In genomic region chr1:175641633-175642032, GRCh38 we compare ENCODE assay signal across 26 cellular contexts.
A peak's percentile ranks its signal among the peaks of the same experiment; 100 is the strongest.
DNase-seq lines count a peak whose midpoint lies in the region; ATAC-seq, FAIRE-seq and TF ChIP-seq lines count a peak whose summit lies in the region.
"Had no signal": no experiment of that assay in that cellular context is flagged by ENCODE, and none has a peak within 500 bp of the region (broad histone marks: within the 10 kb centered on the region; RNA-seq: fewer than 3 reads in every experiment).

No MANE protein-coding gene starts in this region.

- peaks cover 0 to 4% (median 0%) of the 10 kb centered on the region in 11 donors for H3K9me3 Mint-ChIP-seq in naive thymus-derived CD4-positive, alpha-beta T cell
- H3K9me3 Mint-ChIP-seq: CD4-positive, alpha-beta T cell; CD8-positive, alpha-beta T cell had no signal

- H3K4me1 Mint-ChIP-seq in naive thymus-derived CD4-positive, alpha-beta T cell, result no peaks in the 10 kb centered on the region
- H3K4me1 Mint-ChIP-seq: B cell had no signal

- DNase-seq in DMS53 (lab: John Stamatoyannopoulos, UW) (peak; percentile 44), DMS53 treated with DMSO at 0.1 percent for 48 hours (lab: John Stamatoyannopoulos, UW; ENCODE audit: unreplicated experiment) (no peak), D721Med (ENCODE audit: insufficient read length, low spot score) (no peak), right lobe of liver (no peak), NCI-H1417 (lab: John Stamatoyannopoulos, UW) (no peak)
- no peak for DNase-seq in naive thymus-derived CD4-positive, alpha-beta T cell
- DNase-seq: AML-193; Caco-2; Calu3; CD4-positive, alpha-beta T cell; CD8-positive, alpha-beta T cell; DMS 273 treated with DMSO at 0.1 percent for 48 hours; DMS153; DMS79; DND-41; EL; GDM1 had no signal

- CTCF ChIA-PET in naive thymus-derived CD4-positive, alpha-beta T cell (lab: Charles Lee), result no interaction called here

- WGBS in right lobe of liver (ENCODE audit: insufficient coverage, low coverage, low lambda C conversion rate, missing lambda C conversion rate), result 20% methylated on average over 5 of the region's 5 CpGs

- H3K4me3 ChIP-seq in right lobe of liver, result no peak overlapping the region
- H3K4me3 ChIP-seq in naive thymus-derived CD4-positive, alpha-beta T cell (ENCODE audit: low read length), result no peak overlapping the region
- H3K4me3 ChIP-seq: A549; BLaER1 treated with 17β-estradiol and CSF1 and Interleukin-3, amounts not matched to agents 10 nM and 100 nM; GM12878 had no signal

- TF ChIP-seq CTCF in D721Med (IDR thresholded peaks at IDR 0.05; ENCODE audit: insufficient read depth, missing control alignments) (no peak), right lobe of liver (IDR thresholded peaks at IDR 0.05) (no peak)

- ATAC-seq in right lobe of liver, result peak; percentile 43 to 74 (median 56)
- no peak for ATAC-seq in naive thymus-derived CD4-positive, alpha-beta T cell
- ATAC-seq: A549; CD8-positive, alpha-beta T cell; GM12878 had no signal

- H3K27me3 ChIP-seq in right lobe of liver, result no peaks in the 10 kb centered on the region
- peaks cover 0 to 3% of the 10 kb centered on the region in 2 donors for H3K27me3 ChIP-seq in naive thymus-derived CD4-positive, alpha-beta T cell (ENCODE audit: control insufficient read depth in 2 of 2, insufficient read depth in 2 of 2, low read length in 2 of 2)
- H3K27me3 ChIP-seq: BLaER1 treated with 17β-estradiol and CSF1 and Interleukin-3, amounts not matched to agents 10 nM and 100 nM had no signal

- intact Hi-C loops in right lobe of liver (cut with DNase I), result no loop called here
- intact Hi-C loops in naive thymus-derived CD4-positive, alpha-beta T cell (cut with micrococcal nuclease), result no loop called here

- no peaks in the 10 kb centered on the region for H3K36me3 Mint-ChIP-seq in naive thymus-derived CD4-positive, alpha-beta T cell
- H3K36me3 Mint-ChIP-seq: CD8-positive, alpha-beta T cell had no signal

- H3K9me3 ChIP-seq in right lobe of liver, result no peaks in the 10 kb centered on the region
- H3K9me3 ChIP-seq in naive thymus-derived CD4-positive, alpha-beta T cell (ENCODE audit: control insufficient read depth in 2 of 3, low read length in 3 of 3), result no peaks in the 10 kb centered on the region
- H3K9me3 ChIP-seq: A549; BLaER1 treated with 17β-estradiol and CSF1 and Interleukin-3, amounts not matched to agents 10 nM and 100 nM; Caco-2 had no signal

- no peaks in the 10 kb centered on the region for H3K36me3 ChIP-seq in right lobe of liver
- no peaks in the 10 kb centered on the region for H3K36me3 ChIP-seq in naive thymus-derived CD4-positive, alpha-beta T cell (ENCODE audit: control insufficient read depth in 2 of 3, insufficient read depth in 3 of 3, low read length in 3 of 3)
- H3K36me3 ChIP-seq: BLaER1 treated with 17β-estradiol and CSF1 and Interleukin-3, amounts not matched to agents 10 nM and 100 nM had no signal

- H3K27ac Mint-ChIP-seq in naive thymus-derived CD4-positive, alpha-beta T cell, result no peak overlapping the region
- H3K27ac Mint-ChIP-seq: B cell; CD4-positive, alpha-beta T cell; CD8-positive, alpha-beta T cell had no signal

- H3K4me3 Mint-ChIP-seq in naive thymus-derived CD4-positive, alpha-beta T cell, result no peak overlapping the region
- H3K4me3 Mint-ChIP-seq: B cell; CD4-positive, alpha-beta T cell; CD8-positive, alpha-beta T cell had no signal

- H3K4me1 ChIP-seq in right lobe of liver, result no peaks in the 10 kb centered on the region
- no peaks in the 10 kb centered on the region for H3K4me1 ChIP-seq in naive thymus-derived CD4-positive, alpha-beta T cell (ENCODE audit: control insufficient read depth in 2 of 2, insufficient read depth in 2 of 2, low read length in 2 of 2)
- H3K4me1 ChIP-seq: A549; BLaER1 treated with 17β-estradiol and CSF1 and Interleukin-3, amounts not matched to agents 10 nM and 100 nM; Caco-2 had no signal

- H3K27me3 Mint-ChIP-seq in naive thymus-derived CD4-positive, alpha-beta T cell, result peaks cover 5 to 31% (median 22%) of the 10 kb centered on the region in 5 donors

- no peak for TF ChIP-seq POLR2A in right lobe of liver (IDR thresholded peaks at IDR 0.05)

- POLR2A ChIA-PET in naive thymus-derived CD4-positive, alpha-beta T cell (lab: Charles Lee), result no interaction called here

- H3K27ac ChIP-seq in right lobe of liver, result no peak overlapping the region
- no peak overlapping the region for H3K27ac ChIP-seq in naive thymus-derived CD4-positive, alpha-beta T cell (ENCODE audit: low read depth, low read length)
- H3K27ac ChIP-seq: 22Rv1; A549; BLaER1 treated with 17β-estradiol and CSF1 and Interleukin-3, amounts not matched to agents 10 nM and 100 nM; C4-2B had no signal

- peak; percentile 46 for FAIRE-seq in D721Med (lab: Jason Lieb, UNC)
- FAIRE-seq: A549, GM12878, GM12892, GM18507, GM19239 had no signal
